ENCODE assay signal across 9 cellular contexts in the genomic region with DNA sequence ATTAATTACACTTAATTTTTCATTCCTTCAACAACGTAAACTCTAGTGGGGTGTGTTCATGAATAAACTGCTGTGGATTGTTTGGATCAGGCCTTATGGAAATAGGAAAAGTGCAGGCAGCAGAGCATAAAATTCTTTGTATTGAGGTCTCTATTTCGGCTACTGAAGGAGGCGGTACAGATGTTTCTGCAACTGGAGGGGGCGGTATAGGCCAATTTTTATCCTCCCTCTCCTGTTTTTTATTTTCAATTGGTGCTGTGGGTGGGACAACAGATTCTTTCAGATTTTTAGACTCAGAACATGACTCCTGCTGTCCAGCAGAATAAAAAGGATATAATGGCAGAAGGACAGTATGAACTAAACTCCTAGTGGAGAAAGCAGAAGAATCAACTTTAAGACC. TPM values are rescaled to one million over a fixed set of nuclear protein-coding genes. Genes with fewer than 3 reads are reported as not detected.
DNase-seq lines count a peak whose midpoint lies in the region; ATAC-seq, FAIRE-seq and TF ChIP-seq lines count a peak whose summit lies in the region.
"Not testable (repeated sequence)": the region's sequence is repeated elsewhere in the genome, so short reads cannot be mapped to it uniquely, and the experiment has no call there.
"Had no signal": no experiment of that assay in that cellular context is flagged by ENCODE, and none has a peak within 500 bp of the region (broad histone marks: within the 10 kb centered on the region; RNA-seq: fewer than 3 reads in every experiment).

No MANE protein-coding gene starts in this region.

- intact Hi-C loops in Panc1 (cut with micrococcal nuclease; ENCODE audit: unreplicated experiment): not testable (repeated sequence)

- 10% methylated on average over 4 of the region's 4 CpGs for WGBS in A549 (ENCODE audit: missing lambda C conversion rate)

- DNase-seq in A549 (ENCODE audit: low read depth in 1 of 2, low spot score in 1 of 2): peak in 1 of 2 experiments; percentile 41
- peak; percentile 35 for DNase-seq in DMS53 (lab: John Stamatoyannopoulos, UW)
- DNase-seq in HAP-1 (ENCODE audit: low spot score in 2 of 2): peak; percentile 24
- peak; percentile 56 for DNase-seq in NB4 (ENCODE audit: low read depth)
- DNase-seq in Panc1 (ENCODE audit: low read depth, low spot score); astrocyte of the cerebellum (ENCODE audit: low read depth): not testable (repeated sequence)
- DNase-seq in fibroblast of peridontal ligament (ENCODE audit: extremely low read depth): peak; percentile 17
- DNase-seq in lung microvascular endothelial cell (ENCODE audit: low read depth in 2 of 2): peak; percentile 16 to 24

- not testable (repeated sequence) for H3K27me3 ChIP-seq in HAP-1 (ENCODE audit: low read depth); Panc1 (ENCODE audit: control insufficient read depth, insufficient read depth, low read length)

- TF ChIP-seq EP300 in A549 (IDR thresholded peaks at IDR 0.05): not testable (repeated sequence)

- peak; percentile 74 to 75 for TF ChIP-seq RAD21 in A549 (conservative IDR thresholded peaks at IDR 0.05 in 1 of 2, IDR thresholded peaks at IDR 0.05 in 1 of 2)

- ATAC-seq in A549 (peak in 1 of 2 experiments; percentile 71; a peak in 3 of 6 replicates), Panc1 (0 out of 2 replicates have a peak, but pooled peaks have one; percentile 44)

- in situ Hi-C loops in HAP-1 (cut with MboI; ENCODE audit: low sequenced_read_pairs); Panc1 (cut with HindIII; ENCODE audit: low pct_unique_long_range_greater_than_20kb, low sequenced_read_pairs); astrocyte of the cerebellum (cut with HindIII; ENCODE audit: low sequenced_read_pairs): not testable (repeated sequence)

- peak; percentile 59 for TF ChIP-seq CTCF in A549 (IDR thresholded peaks at IDR 0.05)
- TF ChIP-seq CTCF in NB4 (IDR thresholded peaks at IDR 0.05; ENCODE audit: low read depth, low read length): peak; percentile 59
- peak; percentile 60 for TF ChIP-seq CTCF in Panc1 (IDR thresholded peaks at IDR 0.05)
- peak; percentile 5 for TF ChIP-seq CTCF in astrocyte of the cerebellum (IDR thresholded peaks at IDR 0.05; ENCODE audit: low read depth, low read length, missing control alignments)

- not testable (repeated sequence) for H3K36me3 ChIP-seq in HAP-1 (replicated peaks); Panc1 (ENCODE audit: control insufficient read depth, insufficient read depth, low read length)

- not testable (repeated sequence) for H3K9me3 ChIP-seq in A549; HAP-1; Panc1 (ENCODE audit: control insufficient read depth, insufficient read depth, low read depth, low read length)

- BruUV-seq in Panc1 (replicated peaks; lab: Mats Ljungman, UMichigan): not testable (repeated sequence)

- TF ChIP-seq POLR2A in A549 (IDR thresholded peaks at IDR 0.05; ENCODE audit: low read length); NB4 (IDR thresholded peaks at IDR 0.05; ENCODE audit: extremely low read depth, insufficient read length): not testable (repeated sequence)

- POLR2A ChIA-PET in A549 (lab: Yijun Ruan, JAX); Panc1 (lab: Charles Lee): not testable (repeated sequence)

- H3K4me3 ChIP-seq in A549; HAP-1; NB4 (ENCODE audit: low read depth, low read length); Panc1 (ENCODE audit: low read depth in 2 of 2, low read length in 2 of 2); astrocyte of the cerebellum (ENCODE audit: low read depth, low read length): not testable (repeated sequence)

- H3K27ac ChIP-seq in A549; Panc1 (ENCODE audit: low read length): not testable (repeated sequence)

- not testable (repeated sequence) for FAIRE-seq in A549 (lab: Jason Lieb, UNC)

- H3K4me1 ChIP-seq in A549; Panc1 (ENCODE audit: control insufficient read depth, insufficient read depth, low read length): not testable (repeated sequence)
- peaks cover 16% of the 10 kb centered on the region for H3K4me1 ChIP-seq in HAP-1

- H3K4me2 ChIP-seq in A549: not testable (repeated sequence)

- CTCF ChIA-PET in A549 (lab: Yijun Ruan, JAX): interaction anchor here (0.6 to 2.5 kb wide), 3 partner anchors 10 to 65 kb away, joined by 3 to 12 read pairs (median 9); no protein-coding TSS in a partner anchor
- CTCF ChIA-PET in Panc1 (lab: Charles Lee): interaction anchor here (1.3 kb wide), 1 partner anchor 9 kb away, joined by 3 read pairs; no protein-coding TSS in a partner anchor

TF ChIP-seq in A549, 52 proteins besides CTCF, POLR2A, EP300 and RAD21:
- peak; percentile 48; the same call in 2 of the 3 replicates for TF ChIP-seq SMC3 (IDR thresholded peaks at IDR 0.05)

RNA-seq across cellular contexts. Expression of a gene that starts 17.7 kb away (rescaled TPM):
- polyA plus RNA-seq in A549 (2011; rRNA removed): 66.1 and 69.5 TPM in 2 replicates
- 49.4 and 52.1 TPM in 2 replicates for polyA plus RNA-seq in A549 (2012; cell fraction: cytosol; rRNA removed)
- polyA plus RNA-seq in A549 (2012; cell fraction: nucleus; rRNA removed): 40.8 and 47.9 TPM in 2 replicates
- 31.5 to 35.7 TPM (median 33.9 TPM) in 3 replicates for polyA plus RNA-seq in A549 (2017; fragmentation: RNase III; extraction: RNeasy Plus Mini Kit Qiagen cat#74134 plus additional on column Dnase treatment)
- 49.2 and 55.3 TPM in 2 replicates for polyA minus RNA-seq in A549 (2011; rRNA and poly(A)+ RNA removed)
- 49.7 TPM for total RNA-seq in Panc1 (2021; ENCODE audit: unreplicated experiment)
- polyA plus RNA-seq in Panc1 (2012; ENCODE audit: insufficient read length): 31.6 TPM
- 13.5 and 18.5 TPM in 2 replicates for total RNA-seq in lung microvascular endothelial cell

RNA-seq across cellular contexts. Expression of a gene that starts 57.6 kb away (rescaled TPM):
- polyA plus RNA-seq in A549 (2011; rRNA removed) (111 and 123 TPM in 2 replicates), A549 (2017; fragmentation: RNase III; extraction: RNeasy Plus Mini Kit Qiagen cat#74134 plus additional on column Dnase treatment) (75.8 to 97.5 TPM (median 84.9 TPM) in 3 replicates)
- polyA plus RNA-seq in A549 (2012; cell fraction: cytosol; rRNA removed): 95.0 and 109 TPM in 2 replicates
- polyA plus RNA-seq in A549 (2012; cell fraction: nucleus; rRNA removed): 98.5 and 108 TPM in 2 replicates
- polyA minus RNA-seq in A549 (2011; rRNA and poly(A)+ RNA removed): 69.6 and 91.2 TPM in 2 replicates
- total RNA-seq in Panc1 (2021; ENCODE audit: unreplicated experiment) (9.0 TPM), lung microvascular endothelial cell (28.5 and 49.0 TPM in 2 replicates)
- polyA plus RNA-seq in Panc1 (2012; ENCODE audit: insufficient read length): 20.9 TPM
- total RNA-seq: A172 had no signal

Comparison
In these comparisons a context has a peak if more than half of its experiments do, and no peak if none do; other contexts are left out.
1. CTCF ChIP-seq: peak in every context shown above with its lines; median percentile 60 in Panc1; 59 in A549; 59 in NB4; 5 in astrocyte of the cerebellum.